In genomic region chr19:35937345-35938281, GRCh38 we compare ENCODE assay signal across 9 cellular contexts. TPM values are rescaled to one million over a fixed set of nuclear protein-coding genes. Genes with fewer than 3 reads are reported as not detected.
DNase-seq lines count a peak whose midpoint lies in the region; ATAC-seq and TF ChIP-seq lines count a peak whose summit lies in the region.
"Had no signal": no experiment of that assay in that cellular context is flagged by ENCODE, and none has a peak within 500 bp of the region (broad histone marks: within the 10 kb centered on the region; RNA-seq: fewer than 3 reads in every experiment).

No MANE protein-coding gene starts in this region.

- peaks cover 1% of the 10 kb centered on the region; the same call in 1 of the 2 replicates for H3F3A ChIP-seq in PC-9 (ENCODE audit: insufficient read depth, low read depth)

- peak overlapping the region; percentile 88 for H3K4me3 ChIP-seq in PC-9
- H3K4me3 ChIP-seq in epithelial cell of proximal tubule (ENCODE audit: low read depth, low read length): peak overlapping the region; percentile 90
- peak overlapping the region; percentile 30 for H3K4me3 ChIP-seq in parathyroid adenoma (ENCODE audit: low read depth, low read length)

- H2AFZ ChIP-seq in PC-9: no peak overlapping the region
- H2AFZ ChIP-seq in parathyroid adenoma: no peak overlapping the region

- H3K27ac ChIP-seq in PC-9 (no peak overlapping the region), parathyroid adenoma (peak overlapping the region; percentile 5)

- ATAC-seq in GM18861 (IDR thresholded peaks at IDR 0.05; ENCODE audit: unreplicated experiment) (no peak), HG02870 (IDR thresholded peaks at IDR 0.05; ENCODE audit: unreplicated experiment) (no peak)

- peak; percentile 8 for DNase-seq in COLO668 (lab: John Stamatoyannopoulos, UW; ENCODE audit: unreplicated experiment)
- DNase-seq in PC-9: no peak
- DNase-seq in epithelial cell of proximal tubule (ENCODE audit: low read depth): no peak
- no peak for DNase-seq in head of caudate nucleus
- no peak for DNase-seq in NCI-H2196 treated with DMSO at 0.1 percent for 48 hours (lab: John Stamatoyannopoulos, UW; ENCODE audit: unreplicated experiment)

- H3K79me2 ChIP-seq in PC-9 (ENCODE audit: low read depth) (0 out of 2 replicates have a peak, but pooled peaks cover 5% of the 10 kb centered on the region), parathyroid adenoma (no peaks in the 10 kb centered on the region)

- POLR2A ChIA-PET in PC-9 (lab: Charles Lee; ENCODE audit: unreplicated experiment): interaction anchor here (0.6 kb wide), 1 partner anchor 35 kb away, joined by 17 read pairs; no protein-coding TSS in a partner anchor

- no TSS peak for BruUV-seq in PC-9 (replicated peaks; lab: Mats Ljungman, UMichigan)

- H3K27me3 ChIP-seq in PC-9 (ENCODE audit: insufficient read depth, low read depth): no peaks in the 10 kb centered on the region
- no peaks in the 10 kb centered on the region for H3K27me3 ChIP-seq in parathyroid adenoma (ENCODE audit: control insufficient read depth, insufficient read depth, low read length)

- CTCF ChIA-PET in PC-9 (lab: Charles Lee): interaction anchor here (0.7 kb wide), 1 partner anchor 116 kb away, joined by 3 read pairs; the partner anchor contains the start of gene THAP8

- H3K9ac ChIP-seq in parathyroid adenoma: no peak overlapping the region

- no peaks in the 10 kb centered on the region for H3K36me3 ChIP-seq in PC-9 (ENCODE audit: low read depth)
- H3K36me3 ChIP-seq in parathyroid adenoma (ENCODE audit: control insufficient read depth, insufficient read depth, low read length): no peaks in the 10 kb centered on the region

- H3K4me2 ChIP-seq in PC-9 (peak overlapping the region; percentile 100), parathyroid adenoma (ENCODE audit: low read length) (peak overlapping the region; percentile 86)

- no peak for TF ChIP-seq CTCF in PC-9 (conservative IDR thresholded peaks at IDR 0.05)
- no peak for TF ChIP-seq CTCF in epithelial cell of proximal tubule (conservative IDR thresholded peaks at IDR 0.05; ENCODE audit: low read depth, low read length)
- TF ChIP-seq CTCF in parathyroid adenoma (IDR thresholded peaks at IDR 0.05): no peak

- H3K9me2 ChIP-seq in PC-9 (ENCODE audit: insufficient read depth): no peaks in the 10 kb centered on the region

- H3K4me1 ChIP-seq in PC-9 (replicated peaks; ENCODE audit: insufficient read depth): peaks cover 24% of the 10 kb centered on the region
- peaks cover 10% of the 10 kb centered on the region for H3K4me1 ChIP-seq in parathyroid adenoma

- no peaks in the 10 kb centered on the region for H3K9me3 ChIP-seq in PC-9 (ENCODE audit: insufficient read depth, low read depth)
- H3K9me3 ChIP-seq in parathyroid adenoma (ENCODE audit: control insufficient read depth, low read length): no peaks in the 10 kb centered on the region

- H4K20me1 ChIP-seq in PC-9 (ENCODE audit: insufficient read depth): no peaks in the 10 kb centered on the region; the same call in 1 of the 2 replicates

- intact Hi-C loops in PC-9 (cut with micrococcal nuclease; ENCODE audit: unreplicated experiment): loop anchor here (10.0 kb wide), 1 partner anchor 623 kb away; no protein-coding TSS in a partner anchor
- intact Hi-C loops in head of caudate nucleus (cut with DNase I): loop anchor here (10.0 kb wide), 1 partner anchor 193 kb away; the partner anchor contains the start of genes IGFLR1, LIN37, PSENEN and U2AF1L4

RNA-seq across cellular contexts. Expression of gene LRFN3, which starts 1.4 kb away (rescaled TPM):
- total RNA-seq in PC-9 (2021) (10.5 and 14.7 TPM in 2 replicates), epithelial cell of proximal tubule (6.2 and 12.7 TPM in 2 replicates)

RNA-seq across cellular contexts. Expression of gene TYROBP, which starts 29.5 kb away (rescaled TPM):
- not detected in 2 replicates for total RNA-seq in PC-9 (2021)
- not detected in 2 replicates for total RNA-seq in epithelial cell of proximal tubule
- total RNA-seq: T-helper 2 cell treated with Interferon-gamma antibody and Interleukin-4, amounts not matched to agents 100 ng/mL and 5 ng/mL, for 36 hours had no signal

RNA-seq across cellular contexts. Expression of gene HCST, which starts 35.3 kb away (rescaled TPM):
- 1.8 and 2.6 TPM in 2 replicates for total RNA-seq in PC-9 (2021)
- not detected in 2 replicates for total RNA-seq in epithelial cell of proximal tubule

RNA-seq across cellular contexts. Expression of gene NFKBID, which starts 37.3 kb away (rescaled TPM):
- total RNA-seq in PC-9 (2021) (15.7 and 27.5 TPM in 2 replicates), epithelial cell of proximal tubule (3.9 and 10.7 TPM in 2 replicates)

RNA-seq across cellular contexts. Expression of gene SDHAF1, which starts 57.4 kb away (rescaled TPM):
- total RNA-seq in PC-9 (2021) (16.9 and 22.4 TPM in 2 replicates), epithelial cell of proximal tubule (23.2 and 34.5 TPM in 2 replicates)

Comparison
In these comparisons a context has a peak if more than half of its experiments do, and no peak if none do; other contexts are left out.
1. H3K4me3 ChIP-seq: peak in every context shown above with its lines; median percentile 90 in epithelial cell of proximal tubule; 88 in PC-9; 30 in parathyroid adenoma.